Comparison of ENCODE assay signal across 18 cellular contexts in the genomic region with DNA sequence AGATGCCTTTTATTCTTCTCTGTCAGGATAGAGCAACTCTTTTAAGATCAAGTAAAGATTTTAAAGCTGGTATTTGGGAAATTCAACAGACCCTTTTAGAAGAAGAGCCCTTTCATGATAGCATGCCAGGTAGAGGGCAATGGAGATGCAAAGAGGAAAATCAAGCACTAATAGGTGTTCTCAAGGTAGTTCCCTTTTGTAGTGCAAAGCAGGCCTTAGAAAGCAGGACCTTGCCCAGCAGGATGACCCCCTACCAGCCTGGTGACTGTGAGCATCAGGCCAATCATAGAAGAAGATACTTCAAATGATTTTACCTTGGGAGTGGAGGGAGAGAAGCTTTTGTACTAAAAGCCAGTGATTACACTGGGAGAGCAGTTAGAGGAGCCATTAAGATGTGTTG.
A peak's percentile ranks its signal among the peaks of the same experiment; 100 is the strongest.
DNase-seq lines count a peak whose midpoint lies in the region; ATAC-seq and TF ChIP-seq lines count a peak whose summit lies in the region.
"Had no signal": no experiment of that assay in that cellular context is flagged by ENCODE, and none has a peak within 500 bp of the region (broad histone marks: within the 10 kb centered on the region; RNA-seq: fewer than 3 reads in every experiment).

No MANE protein-coding gene starts in this region.

- no peak overlapping the region for H3K27ac ChIP-seq in GM23338 (ENCODE audit: low read depth)
- H3K27ac ChIP-seq in HUES64 (ENCODE audit: low read depth, low read length), result peak overlapping the region; percentile 47; the same call in 1 of the 2 replicates
- H3K27ac ChIP-seq in endodermal cell (ENCODE audit: low read depth, low read length), result no peak overlapping the region
- H3K27ac ChIP-seq: BLaER1 had no signal

- H3K4me1 ChIP-seq in GM23338 (ENCODE audit: insufficient read depth) (peaks cover 26% of the 10 kb centered on the region), HUES64 (ENCODE audit: insufficient read depth, low read length) (peaks cover 30% of the 10 kb centered on the region), endodermal cell (ENCODE audit: control insufficient read depth, insufficient read depth, low read length) (no peaks in the 10 kb centered on the region)
- H3K4me1 ChIP-seq: BLaER1, Caco-2 had no signal

- H3K36me3 ChIP-seq in GM23338 (ENCODE audit: insufficient read depth), result no peaks in the 10 kb centered on the region
- H3K36me3 ChIP-seq in HUES64 (ENCODE audit: insufficient read depth, low read length), result no peaks in the 10 kb centered on the region
- no peaks in the 10 kb centered on the region for H3K36me3 ChIP-seq in endodermal cell (ENCODE audit: control insufficient read depth, insufficient read depth, low read length)
- H3K36me3 ChIP-seq: BLaER1 had no signal

- no peak overlapping the region for H2AFZ ChIP-seq in GM23338

- H3K36me3 Mint-ChIP-seq in GM23338 (ENCODE audit: low read depth) (no peaks in the 10 kb centered on the region), endodermal cell (ENCODE audit: low read depth) (no peaks in the 10 kb centered on the region)
- H3K36me3 Mint-ChIP-seq: CD4-positive, alpha-beta memory T cell had no signal

- H3K9me3 Mint-ChIP-seq in GM23338 (no peaks in the 10 kb centered on the region), endodermal cell (no peaks in the 10 kb centered on the region)

- no peaks in the 10 kb centered on the region for H3K9me2 ChIP-seq in GM23338 (ENCODE audit: insufficient read depth)

- no peaks in the 10 kb centered on the region for H3F3A ChIP-seq in GM23338 (replicated peaks; ENCODE audit: low read depth)

- H3K27me3 ChIP-seq in GM23338 (ENCODE audit: insufficient read depth) (peaks cover 13% of the 10 kb centered on the region; the same call in 1 of the 2 replicates), HUES64 (ENCODE audit: insufficient read depth, low read length) (peaks cover 7% of the 10 kb centered on the region; the same call in 1 of the 2 replicates), endodermal cell (ENCODE audit: control insufficient read depth, insufficient read depth, low read length, poor library complexity, severe bottlenecking) (no peaks in the 10 kb centered on the region)
- H3K27me3 ChIP-seq: BLaER1 had no signal

- H3K9me3 ChIP-seq in HUES64 (ENCODE audit: insufficient read depth, low read depth, low read length) (no peaks in the 10 kb centered on the region), endodermal cell (ENCODE audit: control insufficient read depth, low read length) (no peaks in the 10 kb centered on the region)
- H3K9me3 ChIP-seq: BLaER1, Caco-2 had no signal

- H3K4me2 ChIP-seq in GM23338, result peak overlapping the region; percentile 17; the same call in 1 of the 2 replicates
- H3K4me2 ChIP-seq: BLaER1 had no signal

- no peaks in the 10 kb centered on the region for H3K79me2 ChIP-seq in GM23338 (replicated peaks; ENCODE audit: insufficient read depth)

- H3K4me1 Mint-ChIP-seq in GM23338 (peaks cover 34% of the 10 kb centered on the region), endodermal cell (peaks cover 17% of the 10 kb centered on the region)
- H3K4me1 Mint-ChIP-seq: CD4-positive, alpha-beta memory T cell had no signal

- ATAC-seq in GM23338, result peak; percentile 99

- TF ChIP-seq CTCF in GM23338 (conservative IDR thresholded peaks at IDR 0.05; ENCODE audit: low read depth in 2 of 2) (no peak), endodermal cell (conservative IDR thresholded peaks at IDR 0.05) (no peak)

- DNase-seq in GM23338 (ENCODE audit: low spot score) (peak; percentile 85), endodermal cell (peak; percentile 90), iPS-NIHi7 (ENCODE audit: extremely low spot score) (peak; percentile 71), OCI-M1 (lab: John Stamatoyannopoulos, UW) (no peak), NCI-H2081 (lab: John Stamatoyannopoulos, UW) (no peak), AML-193 (lab: John Stamatoyannopoulos, UW) (no peak)
- no peak for DNase-seq in activated CD4-positive, alpha-beta T cell treated with anti-CD3 and anti-CD28 coated beads, Interleukin-2, amount 50 U/mL, for 1 hour
- DNase-seq: Caco-2; CD4-positive, alpha-beta memory T cell; DND-41; KG1; NCI-H1930; NCI-H2171 treated with DMSO at 0.1 percent for 48 hours; NCI-H524 treated with DMSO at 0.1 percent for 48 hours; PC-3; Right ventricle myocardium superior had no signal

- no peaks in the 10 kb centered on the region; the same call in 1 of the 2 replicates for H4K20me1 ChIP-seq in GM23338 (replicated peaks; ENCODE audit: insufficient read depth)

- H3K9ac ChIP-seq in HUES64 (ENCODE audit: low read depth, low read length) (no peak overlapping the region), endodermal cell (ENCODE audit: extremely low read depth, low read length, poor library complexity, severe bottlenecking) (no peak overlapping the region)
- H3K9ac ChIP-seq: BLaER1 had no signal

- peak overlapping the region; percentile 31 for H3K4me3 Mint-ChIP-seq in GM23338
- no peak overlapping the region for H3K4me3 Mint-ChIP-seq in endodermal cell
- H3K4me3 Mint-ChIP-seq: CD4-positive, alpha-beta memory T cell had no signal

- peaks cover 7% of the 10 kb centered on the region for H3K27me3 Mint-ChIP-seq in GM23338 (ENCODE audit: insufficient read depth, low read depth, poor library complexity)
- H3K27me3 Mint-ChIP-seq in endodermal cell (ENCODE audit: insufficient read depth), result no peaks in the 10 kb centered on the region
- H3K27me3 Mint-ChIP-seq: CD4-positive, alpha-beta memory T cell had no signal

- 0 out of 2 replicates have a peak overlapping the region, but pooled peaks have one; percentile 54 for H3K27ac Mint-ChIP-seq in GM23338
- H3K27ac Mint-ChIP-seq in endodermal cell, result no peak overlapping the region
- H3K27ac Mint-ChIP-seq: CD4-positive, alpha-beta memory T cell had no signal

- H3K4me3 ChIP-seq in GM23338 (no peak overlapping the region), HUES64 (ENCODE audit: low read length) (no peak overlapping the region), endodermal cell (ENCODE audit: low read length) (no peak overlapping the region)
- H3K4me3 ChIP-seq: BLaER1 had no signal

TF ChIP-seq in GM23338, 12 proteins besides CTCF, POLR2A, EP300 and RAD21 (continues in another document):
- TF ChIP-seq, protein P1, sequence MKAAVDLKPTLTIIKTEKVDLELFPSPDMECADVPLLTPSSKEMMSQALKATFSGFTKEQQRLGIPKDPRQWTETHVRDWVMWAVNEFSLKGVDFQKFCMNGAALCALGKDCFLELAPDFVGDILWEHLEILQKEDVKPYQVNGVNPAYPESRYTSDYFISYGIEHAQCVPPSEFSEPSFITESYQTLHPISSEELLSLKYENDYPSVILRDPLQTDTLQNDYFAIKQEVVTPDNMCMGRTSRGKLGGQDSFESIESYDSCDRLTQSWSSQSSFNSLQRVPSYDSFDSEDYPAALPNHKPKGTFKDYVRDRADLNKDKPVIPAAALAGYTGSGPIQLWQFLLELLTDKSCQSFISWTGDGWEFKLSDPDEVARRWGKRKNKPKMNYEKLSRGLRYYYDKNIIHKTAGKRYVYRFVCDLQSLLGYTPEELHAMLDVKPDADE (IDR thresholded peaks at IDR 0.05), result no peak

Comparison
In these comparisons a context has a peak if more than half of its experiments do, and no peak if none do; other contexts are left out.
1. DNase-seq: peak in GM23338 (single experiment), endodermal cell (single experiment) and iPS-NIHi7 (single experiment); none in activated CD4-positive, alpha-beta T cell treated with anti-CD3 and anti-CD28 coated beads, Interleukin-2, amount 50 U/mL, for 1 hour (single experiment), OCI-M1 (single experiment), NCI-H2081 (0 of 2) and AML-193 (0 of 2).